Comparison of ENCODE assay signal across 27 cellular contexts in genomic region chr16:60304078-60304477, GRCh38.
"Had no signal": no experiment of that assay in that cellular context is flagged by ENCODE, and none has a peak within 500 bp of the region (broad histone marks: within the 10 kb centered on the region; RNA-seq: fewer than 3 reads in every experiment).

No MANE protein-coding gene starts in this region.

- H3K9me3 ChIP-seq: neutrophil, ovary, right lobe of liver, testis, thyroid gland, upper lobe of left lung, vagina had no signal

- H2AFZ ChIP-seq: neural progenitor cell had no signal

- DNase-seq: hippocampal formation; kidney glomerular epithelial cell; left cardiac atrium; mesendoderm; naive B cell; natural killer cell; nephron progenitor cell; occipital lobe; ovary; right lobe of liver; stimulated activated CD4-positive, alpha-beta T cell treated with anti-CD3 and anti-CD28 coated beads, Interleukin-12 subunit alpha, Interleukin-12 subunit beta, amount 100 ng/mL, for 4 hours; stimulated activated CD4-positive, alpha-beta T cell treated with anti-CD3 and anti-CD28 coated beads, Interleukin-15, amount 100 ng/mL, for 24 hours; stimulated activated CD4-positive, alpha-beta T cell treated with anti-CD3 and anti-CD28 coated beads, Interleukin-2, amount 100 ng/mL, for 24 hours; stimulated activated CD4-positive, alpha-beta T cell treated with anti-CD3 and anti-CD28 coated beads, Interleukin-4, amount 100 ng/mL, for 1 hour; stimulated activated naive B cell treated with anti-CD40 and anti-IgM and Interleukin-4, amounts not matched to agents 10 μg/mL and 1 μg/mL and 100 μg/mL, for 72 hours; stimulated activated naive CD8-positive, alpha-beta T cell treated with anti-CD3 and anti-CD28 coated beads, Interleukin-15, Interleukin-2, amounts not matched to agents 100 U/mL and 50 U/mL, for 24 hours; stomach; testis; thyroid gland; transverse colon had no signal

- H3K9ac ChIP-seq: neural progenitor cell had no signal

- H3K27me3 ChIP-seq: neural progenitor cell, neutrophil, ovary, right lobe of liver, stomach, testis, thyroid gland, transverse colon, upper lobe of left lung, vagina had no signal

- H3K4me1 ChIP-seq: right lobe of liver, stomach, testis, thyroid gland, transverse colon, upper lobe of left lung, vagina had no signal

- ATAC-seq: left lobe of liver; natural killer cell; right lobe of liver; stimulated activated naive B cell treated with anti-CD40 and anti-IgM and Interleukin-4, amounts not matched to agents 10 μg/mL and 1 μg/mL and 100 μg/mL, for 72 hours; stimulated activated naive CD8-positive, alpha-beta T cell treated with anti-CD3 and anti-CD28 coated beads, Interleukin-15, Interleukin-2, amounts not matched to agents 100 U/mL and 50 U/mL, for 24 hours had no signal

- H3K4me3 ChIP-seq: lung, neural progenitor cell, ovary, right lobe of liver, skin epidermis, stomach, testis, thyroid gland, transverse colon, upper lobe of left lung, vagina had no signal

- H3K36me3 ChIP-seq: neural progenitor cell, neutrophil, ovary, right lobe of liver, stomach, thyroid gland, transverse colon, upper lobe of left lung, vagina had no signal

- H3K27ac ChIP-seq: neural progenitor cell, neutrophil, ovary, right lobe of liver, skin epidermis, stomach, testis, thyroid gland, transverse colon, upper lobe of left lung, vagina had no signal

- H3K4me2 ChIP-seq: neural progenitor cell had no signal
